1 cellular context compared by ENCODE assay signal in the genomic region with DNA sequence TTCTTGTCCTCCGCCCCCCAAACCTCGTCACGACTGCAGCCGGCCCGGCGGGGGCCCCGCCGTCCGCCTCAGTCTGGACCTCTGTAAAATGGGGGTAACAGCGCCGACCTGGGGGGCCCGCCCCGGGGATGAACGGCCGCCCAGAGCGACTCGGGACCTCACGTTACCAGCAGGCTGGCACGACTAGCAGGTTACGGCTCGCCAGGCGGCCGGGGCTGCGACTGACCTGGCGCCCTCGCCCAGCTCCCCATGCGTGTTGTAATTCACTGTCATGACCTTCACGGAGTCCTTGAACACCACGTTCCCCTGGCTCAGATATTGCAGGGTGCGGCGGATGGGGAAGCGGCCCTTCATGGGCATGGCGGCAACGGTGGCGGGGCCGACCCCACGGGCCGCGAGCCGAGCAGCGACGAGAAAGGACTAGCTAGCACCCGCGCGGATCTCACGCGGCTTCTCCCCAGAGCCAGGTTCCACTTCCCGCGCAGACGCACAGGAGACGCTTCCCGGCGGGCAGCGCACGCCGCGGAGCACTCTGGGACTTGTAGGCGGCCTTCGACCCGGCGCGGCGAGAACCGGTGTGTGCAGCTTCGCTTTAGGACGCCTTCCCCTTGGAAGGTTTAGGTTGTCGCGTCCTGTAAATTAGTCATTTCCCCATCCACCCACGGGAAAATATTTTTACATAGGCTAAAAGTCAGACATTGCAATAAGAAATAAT.
TF ChIP-seq lines count a peak whose summit lies in the region.

A gene (minus strand): TSS at position 481 of the 715 bp plus-strand sequence. CDS start 121 bp downstream, at position 360.

TF ChIP-seq in K562, 482 proteins besides CTCF, POLR2A, EP300 and RAD21 (continued from another document and continues in another):
- TF ChIP-seq ZNF57 (CRISPR knock-in tag; IDR thresholded peaks at IDR 0.05), result peak; percentile 20; the same call in 1 of the 2 replicates
- peak; percentile 89 for TF ChIP-seq MBD2 (IDR thresholded peaks at IDR 0.05; ENCODE audit: borderline replicate concordance, low read depth)
- no peak for TF ChIP-seq NBN (IDR thresholded peaks at IDR 0.05; ENCODE audit: low read depth)
- TF ChIP-seq GATA2 (CRISPR knock-in tag; IDR thresholded peaks at IDR 0.05), result no peak
- TF ChIP-seq ZNF143 (CRISPR knock-in tag; IDR thresholded peaks at IDR 0.05), result peak; percentile 95
- TF ChIP-seq GABPB2 (CRISPR knock-in tag; conservative IDR thresholded peaks at IDR 0.05), result 0 out of 2 replicates have a peak, but pooled peaks have one; percentile 8
- peak; percentile 7 for TF ChIP-seq POU5F1 (IDR thresholded peaks at IDR 0.05; ENCODE audit: borderline replicate concordance, low read depth, low read length, partially characterized antibody)
- TF ChIP-seq ZNF165 (CRISPR knock-in tag; IDR thresholded peaks at IDR 0.05; ENCODE audit: borderline replicate concordance), result 0 out of 2 replicates have a peak, but pooled peaks have one; percentile 31
- TF ChIP-seq ZC3H4 (CRISPR knock-in tag; IDR thresholded peaks at IDR 0.05; ENCODE audit: borderline replicate concordance), result no peak
- no peak for TF ChIP-seq CCAR2 (IDR thresholded peaks at IDR 0.05; ENCODE audit: low read depth, low read length)
- TF ChIP-seq L3MBTL2 (IDR thresholded peaks at IDR 0.05), result peak; percentile 91
- no peak for TF ChIP-seq ILK (tag; IDR thresholded peaks at IDR 0.05; ENCODE audit: borderline replicate concordance, low read depth)
- peak; percentile 87 to 88; a peak in 3 of 4 replicates for TF ChIP-seq SIX5 (IDR thresholded peaks at IDR 0.05; ENCODE audit: borderline replicate concordance in 1 of 2, insufficient read depth in 1 of 2, low read depth in 1 of 2, low read length in 2 of 2)
- no peak; the same call in 1 of the 2 replicates for TF ChIP-seq CREB1 (IDR thresholded peaks at IDR 0.05)
- TF ChIP-seq CREB1 (CRISPR knock-in tag; IDR thresholded peaks at IDR 0.05), result peak; percentile 41; the same call in 1 of the 2 replicates
- peak; percentile 48 for TF ChIP-seq ZNF316 (IDR thresholded peaks at IDR 0.05)
- no peak for TF ChIP-seq MYNN (IDR thresholded peaks at IDR 0.05)
- TF ChIP-seq MYNN (CRISPR knock-in tag; IDR thresholded peaks at IDR 0.05), result no peak
- TF ChIP-seq HMGN3 (IDR thresholded peaks at IDR 0.05; ENCODE audit: borderline replicate concordance, extremely low read depth, insufficient read length, low read depth, low read length), result peak; percentile 48
- TF ChIP-seq, protein P1, sequence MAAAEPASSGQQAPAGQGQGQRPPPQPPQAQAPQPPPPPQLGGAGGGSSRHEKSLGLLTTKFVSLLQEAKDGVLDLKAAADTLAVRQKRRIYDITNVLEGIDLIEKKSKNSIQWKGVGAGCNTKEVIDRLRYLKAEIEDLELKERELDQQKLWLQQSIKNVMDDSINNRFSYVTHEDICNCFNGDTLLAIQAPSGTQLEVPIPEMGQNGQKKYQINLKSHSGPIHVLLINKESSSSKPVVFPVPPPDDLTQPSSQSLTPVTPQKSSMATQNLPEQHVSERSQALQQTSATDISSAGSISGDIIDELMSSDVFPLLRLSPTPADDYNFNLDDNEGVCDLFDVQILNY (CRISPR knock-in tag; IDR thresholded peaks at IDR 0.05), result peak; percentile 65; the same call in 1 of the 2 replicates
- peak; percentile 99 for TF ChIP-seq ESRRA (IDR thresholded peaks at IDR 0.05; ENCODE audit: borderline replicate concordance, low read depth)
- TF ChIP-seq FOXP1 (CRISPR knock-in tag; IDR thresholded peaks at IDR 0.05), result peak; percentile 65; the same call in 1 of the 2 replicates
- TF ChIP-seq, protein P2, sequence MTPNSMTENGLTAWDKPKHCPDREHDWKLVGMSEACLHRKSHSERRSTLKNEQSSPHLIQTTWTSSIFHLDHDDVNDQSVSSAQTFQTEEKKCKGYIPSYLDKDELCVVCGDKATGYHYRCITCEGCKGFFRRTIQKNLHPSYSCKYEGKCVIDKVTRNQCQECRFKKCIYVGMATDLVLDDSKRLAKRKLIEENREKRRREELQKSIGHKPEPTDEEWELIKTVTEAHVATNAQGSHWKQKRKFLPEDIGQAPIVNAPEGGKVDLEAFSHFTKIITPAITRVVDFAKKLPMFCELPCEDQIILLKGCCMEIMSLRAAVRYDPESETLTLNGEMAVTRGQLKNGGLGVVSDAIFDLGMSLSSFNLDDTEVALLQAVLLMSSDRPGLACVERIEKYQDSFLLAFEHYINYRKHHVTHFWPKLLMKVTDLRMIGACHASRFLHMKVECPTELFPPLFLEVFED (CRISPR knock-in tag; conservative IDR thresholded peaks at IDR 0.05), result peak; percentile 68; the same call in 1 of the 2 replicates
- peak; percentile 22; the same call in 1 of the 2 replicates for TF ChIP-seq HLTF (IDR thresholded peaks at IDR 0.05)
- 0 out of 2 replicates have a peak, but pooled peaks have one; percentile 18 for TF ChIP-seq LARP7 (IDR thresholded peaks at IDR 0.05)
- TF ChIP-seq, protein P3, sequence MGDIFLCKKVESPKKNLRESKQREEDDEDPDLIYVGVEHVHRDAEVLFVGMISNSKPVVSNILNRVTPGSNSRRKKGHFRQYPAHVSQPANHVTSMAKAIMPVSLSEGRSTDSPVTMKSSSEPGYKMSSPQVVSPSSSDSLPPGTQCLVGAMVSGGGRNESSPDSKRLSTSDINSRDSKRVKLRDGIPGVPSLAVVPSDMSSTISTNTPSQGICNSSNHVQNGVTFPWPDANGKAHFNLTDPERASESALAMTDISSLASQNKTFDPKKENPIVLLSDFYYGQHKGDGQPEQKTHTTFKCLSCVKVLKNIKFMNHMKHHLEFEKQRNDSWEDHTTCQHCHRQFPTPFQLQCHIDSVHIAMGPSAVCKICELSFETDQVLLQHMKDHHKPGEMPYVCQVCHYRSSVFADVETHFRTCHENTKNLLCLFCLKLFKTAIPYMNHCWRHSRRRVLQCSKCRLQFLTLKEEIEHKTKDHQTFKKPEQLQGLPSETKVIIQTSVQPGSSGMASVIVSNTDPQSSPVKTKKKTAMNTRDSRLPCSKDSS (IDR thresholded peaks at IDR 0.05; ENCODE audit: low read depth, partially characterized antibody), result no peak
- no peak for TF ChIP-seq HNRNPLL (IDR thresholded peaks at IDR 0.05; ENCODE audit: low read depth, low read length, poor library complexity, severe bottlenecking)
- TF ChIP-seq KHSRP (IDR thresholded peaks at IDR 0.05), result no peak
- TF ChIP-seq NR2F6 (CRISPR knock-in tag; IDR thresholded peaks at IDR 0.05), result no peak
- no peak for TF ChIP-seq ZKSCAN8 (CRISPR knock-in tag; IDR thresholded peaks at IDR 0.05)
- TF ChIP-seq, protein P4, sequence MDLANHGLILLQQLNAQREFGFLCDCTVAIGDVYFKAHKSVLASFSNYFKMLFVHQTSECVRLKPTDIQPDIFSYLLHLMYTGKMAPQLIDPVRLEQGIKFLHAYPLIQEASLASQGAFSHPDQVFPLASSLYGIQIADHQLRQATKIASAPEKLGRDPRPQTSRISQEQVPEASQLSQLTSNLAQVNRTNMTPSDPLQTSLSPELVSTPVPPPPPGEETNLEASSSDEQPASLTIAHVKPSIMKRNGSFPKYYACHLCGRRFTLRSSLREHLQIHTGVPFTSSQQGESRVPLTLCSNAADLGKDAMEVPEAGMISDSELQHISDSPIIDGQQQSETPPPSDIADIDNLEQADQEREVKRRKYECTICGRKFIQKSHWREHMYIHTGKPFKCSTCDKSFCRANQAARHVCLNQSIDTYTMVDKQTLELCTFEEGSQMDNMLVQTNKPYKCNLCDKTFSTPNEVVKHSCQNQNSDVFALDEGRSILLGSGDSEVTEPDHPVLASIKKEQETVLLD (IDR thresholded peaks at IDR 0.05), result peak; percentile 91
- peak; percentile 41 for TF ChIP-seq FUS (optimal IDR thresholded peaks at IDR 0.05; ENCODE audit: low read depth, low read length)
- TF ChIP-seq, protein P5, sequence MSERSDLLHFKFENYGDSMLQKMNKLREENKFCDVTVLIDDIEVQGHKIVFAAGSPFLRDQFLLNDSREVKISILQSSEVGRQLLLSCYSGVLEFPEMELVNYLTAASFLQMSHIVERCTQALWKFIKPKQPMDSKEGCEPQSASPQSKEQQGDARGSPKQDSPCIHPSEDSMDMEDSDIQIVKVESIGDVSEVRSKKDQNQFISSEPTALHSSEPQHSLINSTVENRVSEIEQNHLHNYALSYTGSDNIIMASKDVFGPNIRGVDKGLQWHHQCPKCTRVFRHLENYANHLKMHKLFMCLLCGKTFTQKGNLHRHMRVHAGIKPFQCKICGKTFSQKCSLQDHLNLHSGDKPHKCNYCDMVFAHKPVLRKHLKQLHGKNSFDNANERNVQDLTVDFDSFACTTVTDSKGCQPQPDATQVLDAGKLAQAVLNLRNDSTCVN (CRISPR knock-in tag; IDR thresholded peaks at IDR 0.05), result peak; percentile 92
- TF ChIP-seq KAT8 (IDR thresholded peaks at IDR 0.05; ENCODE audit: low read depth), result no peak
- 0 out of 2 replicates have a peak, but pooled peaks have one; percentile 17 for TF ChIP-seq SMARCA5 (IDR thresholded peaks at IDR 0.05)
- no peak for TF ChIP-seq ZNF436 (CRISPR knock-in tag; IDR thresholded peaks at IDR 0.05)
- TF ChIP-seq, protein P6, sequence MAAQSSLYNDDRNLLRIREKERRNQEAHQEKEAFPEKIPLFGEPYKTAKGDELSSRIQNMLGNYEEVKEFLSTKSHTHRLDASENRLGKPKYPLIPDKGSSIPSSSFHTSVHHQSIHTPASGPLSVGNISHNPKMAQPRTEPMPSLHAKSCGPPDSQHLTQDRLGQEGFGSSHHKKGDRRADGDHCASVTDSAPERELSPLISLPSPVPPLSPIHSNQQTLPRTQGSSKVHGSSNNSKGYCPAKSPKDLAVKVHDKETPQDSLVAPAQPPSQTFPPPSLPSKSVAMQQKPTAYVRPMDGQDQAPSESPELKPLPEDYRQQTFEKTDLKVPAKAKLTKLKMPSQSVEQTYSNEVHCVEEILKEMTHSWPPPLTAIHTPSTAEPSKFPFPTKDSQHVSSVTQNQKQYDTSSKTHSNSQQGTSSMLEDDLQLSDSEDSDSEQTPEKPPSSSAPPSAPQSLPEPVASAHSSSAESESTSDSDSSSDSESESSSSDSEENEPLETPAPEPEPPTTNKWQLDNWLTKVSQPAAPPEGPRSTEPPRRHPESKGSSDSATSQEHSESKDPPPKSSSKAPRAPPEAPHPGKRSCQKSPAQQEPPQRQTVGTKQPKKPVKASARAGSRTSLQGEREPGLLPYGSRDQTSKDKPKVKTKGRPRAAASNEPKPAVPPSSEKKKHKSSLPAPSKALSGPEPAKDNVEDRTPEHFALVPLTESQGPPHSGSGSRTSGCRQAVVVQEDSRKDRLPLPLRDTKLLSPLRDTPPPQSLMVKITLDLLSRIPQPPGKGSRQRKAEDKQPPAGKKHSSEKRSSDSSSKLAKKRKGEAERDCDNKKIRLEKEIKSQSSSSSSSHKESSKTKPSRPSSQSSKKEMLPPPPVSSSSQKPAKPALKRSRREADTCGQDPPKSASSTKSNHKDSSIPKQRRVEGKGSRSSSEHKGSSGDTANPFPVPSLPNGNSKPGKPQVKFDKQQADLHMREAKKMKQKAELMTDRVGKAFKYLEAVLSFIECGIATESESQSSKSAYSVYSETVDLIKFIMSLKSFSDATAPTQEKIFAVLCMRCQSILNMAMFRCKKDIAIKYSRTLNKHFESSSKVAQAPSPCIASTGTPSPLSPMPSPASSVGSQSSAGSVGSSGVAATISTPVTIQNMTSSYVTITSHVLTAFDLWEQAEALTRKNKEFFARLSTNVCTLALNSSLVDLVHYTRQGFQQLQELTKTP (IDR thresholded peaks at IDR 0.05; ENCODE audit: low read depth in 1 of 2, partially characterized antibody in 2 of 2), result peak in 1 of 2 experiments; percentile 96
- TF ChIP-seq, protein P7, sequence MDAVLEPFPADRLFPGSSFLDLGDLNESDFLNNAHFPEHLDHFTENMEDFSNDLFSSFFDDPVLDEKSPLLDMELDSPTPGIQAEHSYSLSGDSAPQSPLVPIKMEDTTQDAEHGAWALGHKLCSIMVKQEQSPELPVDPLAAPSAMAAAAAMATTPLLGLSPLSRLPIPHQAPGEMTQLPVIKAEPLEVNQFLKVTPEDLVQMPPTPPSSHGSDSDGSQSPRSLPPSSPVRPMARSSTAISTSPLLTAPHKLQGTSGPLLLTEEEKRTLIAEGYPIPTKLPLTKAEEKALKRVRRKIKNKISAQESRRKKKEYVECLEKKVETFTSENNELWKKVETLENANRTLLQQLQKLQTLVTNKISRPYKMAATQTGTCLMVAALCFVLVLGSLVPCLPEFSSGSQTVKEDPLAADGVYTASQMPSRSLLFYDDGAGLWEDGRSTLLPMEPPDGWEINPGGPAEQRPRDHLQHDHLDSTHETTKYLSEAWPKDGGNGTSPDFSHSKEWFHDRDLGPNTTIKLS (IDR thresholded peaks at IDR 0.05; ENCODE audit: borderline replicate concordance, low read depth), result peak; percentile 78; the same call in 1 of the 2 replicates
- TF ChIP-seq, protein P8, sequence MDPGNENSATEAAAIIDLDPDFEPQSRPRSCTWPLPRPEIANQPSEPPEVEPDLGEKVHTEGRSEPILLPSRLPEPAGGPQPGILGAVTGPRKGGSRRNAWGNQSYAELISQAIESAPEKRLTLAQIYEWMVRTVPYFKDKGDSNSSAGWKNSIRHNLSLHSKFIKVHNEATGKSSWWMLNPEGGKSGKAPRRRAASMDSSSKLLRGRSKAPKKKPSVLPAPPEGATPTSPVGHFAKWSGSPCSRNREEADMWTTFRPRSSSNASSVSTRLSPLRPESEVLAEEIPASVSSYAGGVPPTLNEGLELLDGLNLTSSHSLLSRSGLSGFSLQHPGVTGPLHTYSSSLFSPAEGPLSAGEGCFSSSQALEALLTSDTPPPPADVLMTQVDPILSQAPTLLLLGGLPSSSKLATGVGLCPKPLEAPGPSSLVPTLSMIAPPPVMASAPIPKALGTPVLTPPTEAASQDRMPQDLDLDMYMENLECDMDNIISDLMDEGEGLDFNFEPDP (CRISPR knock-in tag; IDR thresholded peaks at IDR 0.05), result no peak
- TF ChIP-seq, protein P9, sequence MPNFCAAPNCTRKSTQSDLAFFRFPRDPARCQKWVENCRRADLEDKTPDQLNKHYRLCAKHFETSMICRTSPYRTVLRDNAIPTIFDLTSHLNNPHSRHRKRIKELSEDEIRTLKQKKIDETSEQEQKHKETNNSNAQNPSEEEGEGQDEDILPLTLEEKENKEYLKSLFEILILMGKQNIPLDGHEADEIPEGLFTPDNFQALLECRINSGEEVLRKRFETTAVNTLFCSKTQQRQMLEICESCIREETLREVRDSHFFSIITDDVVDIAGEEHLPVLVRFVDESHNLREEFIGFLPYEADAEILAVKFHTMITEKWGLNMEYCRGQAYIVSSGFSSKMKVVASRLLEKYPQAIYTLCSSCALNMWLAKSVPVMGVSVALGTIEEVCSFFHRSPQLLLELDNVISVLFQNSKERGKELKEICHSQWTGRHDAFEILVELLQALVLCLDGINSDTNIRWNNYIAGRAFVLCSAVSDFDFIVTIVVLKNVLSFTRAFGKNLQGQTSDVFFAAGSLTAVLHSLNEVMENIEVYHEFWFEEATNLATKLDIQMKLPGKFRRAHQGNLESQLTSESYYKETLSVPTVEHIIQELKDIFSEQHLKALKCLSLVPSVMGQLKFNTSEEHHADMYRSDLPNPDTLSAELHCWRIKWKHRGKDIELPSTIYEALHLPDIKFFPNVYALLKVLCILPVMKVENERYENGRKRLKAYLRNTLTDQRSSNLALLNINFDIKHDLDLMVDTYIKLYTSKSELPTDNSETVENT (CRISPR knock-in tag; IDR thresholded peaks at IDR 0.05), result peak; percentile 89
- TF ChIP-seq, protein P10, sequence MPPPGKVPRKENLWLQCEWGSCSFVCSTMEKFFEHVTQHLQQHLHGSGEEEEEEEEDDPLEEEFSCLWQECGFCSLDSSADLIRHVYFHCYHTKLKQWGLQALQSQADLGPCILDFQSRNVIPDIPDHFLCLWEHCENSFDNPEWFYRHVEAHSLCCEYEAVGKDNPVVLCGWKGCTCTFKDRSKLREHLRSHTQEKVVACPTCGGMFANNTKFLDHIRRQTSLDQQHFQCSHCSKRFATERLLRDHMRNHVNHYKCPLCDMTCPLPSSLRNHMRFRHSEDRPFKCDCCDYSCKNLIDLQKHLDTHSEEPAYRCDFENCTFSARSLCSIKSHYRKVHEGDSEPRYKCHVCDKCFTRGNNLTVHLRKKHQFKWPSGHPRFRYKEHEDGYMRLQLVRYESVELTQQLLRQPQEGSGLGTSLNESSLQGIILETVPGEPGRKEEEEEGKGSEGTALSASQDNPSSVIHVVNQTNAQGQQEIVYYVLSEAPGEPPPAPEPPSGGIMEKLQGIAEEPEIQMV (tag; conservative IDR thresholded peaks at IDR 0.05; ENCODE audit: low read depth), result no peak
